22 cellular contexts compared by ENCODE assay signal in the genomic region with DNA sequence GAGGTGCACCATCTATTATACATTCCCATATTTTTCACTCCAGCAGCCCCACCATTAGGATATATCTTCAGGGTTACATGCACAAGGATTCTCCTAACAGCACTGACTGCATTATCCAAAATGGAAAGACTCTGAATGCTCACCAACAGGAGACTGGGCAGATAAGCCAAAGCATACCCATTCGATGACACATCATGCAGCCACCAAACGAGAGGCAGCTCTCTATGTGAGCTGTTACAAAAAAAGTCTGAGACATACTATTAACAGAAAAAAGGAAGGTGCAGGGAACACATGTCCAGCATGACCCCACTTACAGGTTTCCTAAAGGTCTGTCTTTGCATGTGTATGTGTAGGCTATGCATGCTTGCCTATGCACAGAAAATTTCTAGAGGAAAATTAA. TPM values are rescaled to one million over a fixed set of nuclear protein-coding genes. Genes with fewer than 3 reads are reported as not detected.
"Had no signal": no experiment of that assay in that cellular context is flagged by ENCODE, and none has a peak within 500 bp of the region (broad histone marks: within the 10 kb centered on the region; RNA-seq: fewer than 3 reads in every experiment).

No MANE protein-coding gene starts in this region.

- H3K4me1 ChIP-seq: tibial nerve, vagina had no signal

- DNase-seq: activated CD4-positive, alpha-beta T cell treated with anti-CD3 and anti-CD28 coated beads, Interleukin-2, amount 10 ng/mL, durations not matched to agents 24 days and 14 days; activated CD8-positive, alpha-beta memory T cell treated with anti-CD3 and anti-CD28 coated beads, Interleukin-2, amount 50 U/mL, for 4 hours; activated CD8-positive, alpha-beta T cell treated with anti-CD3 and anti-CD28 coated beads, Interleukin-2, amount 10 ng/mL, durations not matched to agents 7 days and 5 days; activated gamma-delta T cell; activated T-cell treated with anti-CD3 and anti-CD28 coated beads, Interleukin-2, amount 50 U/mL, for 72 hours; anterior cingulate cortex; endodermal cell; erythroblast; mesenchymal stem cell; posterior cingulate gyrus; retina; stimulated activated CD4-positive, alpha-beta T cell treated with anti-CD3 and anti-CD28 coated beads, Interleukin-4, amount 100 ng/mL, for 1 hour; stimulated activated naive B cell treated with anti-CD40 and anti-IgM and Interleukin-4, amounts not matched to agents 10 μg/mL and 1 μg/mL and 100 μg/mL, for 72 hours; T-helper 17 cell had no signal

- H3K27me3 ChIP-seq: tibial nerve, vagina had no signal

- H3K4me3 ChIP-seq: tibial nerve, vagina had no signal

- H3K9me3 ChIP-seq: tibial nerve, vagina had no signal

- ATAC-seq: activated CD8-positive, alpha-beta T cell treated with anti-CD3 and anti-CD28 coated beads, Interleukin-2, amount 10 ng/mL, durations not matched to agents 7 days and 5 days; activated naive CD4-positive, alpha-beta T cell treated with anti-CD3 and anti-CD28 coated beads, Interleukin-2, amount 50 U/mL, for 72 hours; activated T-cell treated with anti-CD3 and anti-CD28 coated beads, Interleukin-2, amount 50 U/mL, for 72 hours; natural killer cell treated with Interleukin-12 subunit alpha and Interleukin-12 subunit beta and Interleukin-15 and Interleukin-18, amount 100 ng/mL, for 72 hours; stimulated activated naive B cell treated with anti-CD40 and anti-IgM and Interleukin-4, amounts not matched to agents 10 μg/mL and 1 μg/mL and 100 μg/mL, for 72 hours; T-helper 17 cell; WTC11 had no signal

- H3K27ac ChIP-seq: tibial nerve, vagina had no signal

RNA-seq across cellular contexts. Expression of gene SERPIND1, which starts 12.4 kb away (rescaled TPM):
- total RNA-seq: activated CD4-positive, alpha-beta T cell treated with anti-CD3 and anti-CD28 coated beads, Interleukin-2, amount 10 ng/mL, durations not matched to agents 24 days and 14 days; activated CD8-positive, alpha-beta T cell treated with anti-CD3 and anti-CD28 coated beads, Interleukin-2, amount 10 ng/mL, durations not matched to agents 7 days and 5 days; activated naive CD4-positive, alpha-beta T cell treated with anti-CD3 and anti-CD28 coated beads, Interleukin-2, amount 50 U/mL, for 72 hours; activated T-cell treated with anti-CD3 and anti-CD28 coated beads, Interleukin-2, amount 50 U/mL, for 72 hours; bronchial epithelial cell; chondrocyte; endodermal cell; skeletal muscle tissue; T-helper 17 cell; vagina had no signal
